Comparison of ENCODE assay signal across 15 cellular contexts in genomic region chr12:58601529-58601928, GRCh38.
DNase-seq lines count a peak whose midpoint lies in the region.
"Had no signal": no experiment of that assay in that cellular context is flagged by ENCODE, and none has a peak within 500 bp of the region (broad histone marks: within the 10 kb centered on the region; RNA-seq: fewer than 3 reads in every experiment).

No MANE protein-coding gene starts in this region.

- no peaks in the 10 kb centered on the region for H4K20me1 ChIP-seq in Karpas-422 (ENCODE audit: insufficient read depth, low read depth, low read length)

- H3K27ac ChIP-seq in Karpas-422 (ENCODE audit: low read length) = no peak overlapping the region
- H3K27ac ChIP-seq: C4-2B had no signal

- DNase-seq in HT-29 (ENCODE audit: low spot score) (peak; percentile 8), amniotic epithelial cell (ENCODE audit: low read depth) (peak; percentile 20), left kidney (ENCODE audit: low read depth, low spot score) (peak; percentile 9), pons (ENCODE audit: low spot score) (peak; percentile 12), Karpas-422 (no peak), UCSD-AML1 (lab: John Stamatoyannopoulos, UW; ENCODE audit: unreplicated experiment) (no peak), NCI-H187 treated with DMSO at 0.1 percent for 48 hours (lab: John Stamatoyannopoulos, UW) (no peak)
- DNase-seq: ACHN; Caco-2; CD4-positive, alpha-beta T cell; DMS79 treated with DMSO at 0.1 percent for 48 hours; GF-D8; GOT3; H9 had no signal

- H2AFZ ChIP-seq in Karpas-422 (ENCODE audit: low read length) = no peak overlapping the region

- no peak overlapping the region for H3K9ac ChIP-seq in Karpas-422 (ENCODE audit: low read length)

- H3K4me3 ChIP-seq in Karpas-422 (ENCODE audit: low read length) = no peak overlapping the region

- H3K4me2 ChIP-seq in Karpas-422 (ENCODE audit: low read depth, low read length, poor library complexity, severe bottlenecking) = no peak overlapping the region

- no peaks in the 10 kb centered on the region for H3K27me3 ChIP-seq in Karpas-422 (ENCODE audit: low read length)

- H3K4me1 ChIP-seq in Karpas-422 (ENCODE audit: low read length) = no peaks in the 10 kb centered on the region
- H3K4me1 ChIP-seq: Caco-2 had no signal

- H3K9me3 ChIP-seq in Karpas-422 (ENCODE audit: low read length) = no peaks in the 10 kb centered on the region
- H3K9me3 ChIP-seq: Caco-2 had no signal

- no peaks in the 10 kb centered on the region for H3K36me3 ChIP-seq in Karpas-422 (ENCODE audit: insufficient read depth, low read length)

- no peaks in the 10 kb centered on the region for H3K9me2 ChIP-seq in Karpas-422 (replicated peaks; ENCODE audit: insufficient read depth, low read length)

- H3K79me2 ChIP-seq in Karpas-422 (ENCODE audit: low read length) = no peaks in the 10 kb centered on the region

Comparison
In these comparisons a context has a peak if more than half of its experiments do, and no peak if none do; other contexts are left out.
1. DNase-seq: peak in HT-29 (single experiment), amniotic epithelial cell (single experiment), left kidney (single experiment) and pons (single experiment); none in Karpas-422 (single experiment), UCSD-AML1 (single experiment) and NCI-H187 treated with DMSO at 0.1 percent for 48 hours (single experiment).